In the genomic region with DNA sequence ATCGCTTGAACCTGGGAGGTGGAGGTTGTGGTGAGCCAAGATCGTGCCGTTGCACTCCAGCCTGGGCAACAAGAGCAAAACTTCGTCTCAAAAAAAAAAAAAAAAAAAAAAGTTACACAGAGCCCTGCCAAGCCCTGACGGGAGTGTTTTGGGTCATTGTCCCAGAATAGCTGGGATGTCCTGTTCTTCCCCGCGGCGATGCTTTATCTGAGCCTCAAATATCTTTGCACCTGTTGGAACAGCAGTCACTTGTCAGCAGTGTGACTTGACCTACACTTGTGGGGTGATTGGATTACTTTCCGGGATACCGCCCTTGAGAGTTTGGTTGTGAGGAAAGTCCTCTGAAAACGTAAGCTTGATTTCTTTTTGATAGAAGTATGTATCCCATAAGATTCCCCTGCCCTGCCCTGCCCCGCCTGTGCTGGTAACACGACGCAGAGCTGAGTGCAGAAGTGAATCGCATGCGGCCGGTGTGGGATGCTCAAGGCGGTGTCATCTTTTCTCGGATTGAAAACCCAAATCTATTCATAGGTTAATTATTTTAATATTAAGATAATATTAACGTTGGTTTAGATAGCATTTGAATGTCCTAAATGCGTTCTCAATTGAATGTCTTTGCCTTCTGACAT, we compare ENCODE assay signal across 1 cellular context.
TF ChIP-seq lines count a peak whose summit lies in the region.

No MANE protein-coding gene starts in this region.

TF ChIP-seq in GM23338, 12 proteins besides CTCF, POLR2A, EP300 and RAD21:
- TF ChIP-seq, protein P1, sequence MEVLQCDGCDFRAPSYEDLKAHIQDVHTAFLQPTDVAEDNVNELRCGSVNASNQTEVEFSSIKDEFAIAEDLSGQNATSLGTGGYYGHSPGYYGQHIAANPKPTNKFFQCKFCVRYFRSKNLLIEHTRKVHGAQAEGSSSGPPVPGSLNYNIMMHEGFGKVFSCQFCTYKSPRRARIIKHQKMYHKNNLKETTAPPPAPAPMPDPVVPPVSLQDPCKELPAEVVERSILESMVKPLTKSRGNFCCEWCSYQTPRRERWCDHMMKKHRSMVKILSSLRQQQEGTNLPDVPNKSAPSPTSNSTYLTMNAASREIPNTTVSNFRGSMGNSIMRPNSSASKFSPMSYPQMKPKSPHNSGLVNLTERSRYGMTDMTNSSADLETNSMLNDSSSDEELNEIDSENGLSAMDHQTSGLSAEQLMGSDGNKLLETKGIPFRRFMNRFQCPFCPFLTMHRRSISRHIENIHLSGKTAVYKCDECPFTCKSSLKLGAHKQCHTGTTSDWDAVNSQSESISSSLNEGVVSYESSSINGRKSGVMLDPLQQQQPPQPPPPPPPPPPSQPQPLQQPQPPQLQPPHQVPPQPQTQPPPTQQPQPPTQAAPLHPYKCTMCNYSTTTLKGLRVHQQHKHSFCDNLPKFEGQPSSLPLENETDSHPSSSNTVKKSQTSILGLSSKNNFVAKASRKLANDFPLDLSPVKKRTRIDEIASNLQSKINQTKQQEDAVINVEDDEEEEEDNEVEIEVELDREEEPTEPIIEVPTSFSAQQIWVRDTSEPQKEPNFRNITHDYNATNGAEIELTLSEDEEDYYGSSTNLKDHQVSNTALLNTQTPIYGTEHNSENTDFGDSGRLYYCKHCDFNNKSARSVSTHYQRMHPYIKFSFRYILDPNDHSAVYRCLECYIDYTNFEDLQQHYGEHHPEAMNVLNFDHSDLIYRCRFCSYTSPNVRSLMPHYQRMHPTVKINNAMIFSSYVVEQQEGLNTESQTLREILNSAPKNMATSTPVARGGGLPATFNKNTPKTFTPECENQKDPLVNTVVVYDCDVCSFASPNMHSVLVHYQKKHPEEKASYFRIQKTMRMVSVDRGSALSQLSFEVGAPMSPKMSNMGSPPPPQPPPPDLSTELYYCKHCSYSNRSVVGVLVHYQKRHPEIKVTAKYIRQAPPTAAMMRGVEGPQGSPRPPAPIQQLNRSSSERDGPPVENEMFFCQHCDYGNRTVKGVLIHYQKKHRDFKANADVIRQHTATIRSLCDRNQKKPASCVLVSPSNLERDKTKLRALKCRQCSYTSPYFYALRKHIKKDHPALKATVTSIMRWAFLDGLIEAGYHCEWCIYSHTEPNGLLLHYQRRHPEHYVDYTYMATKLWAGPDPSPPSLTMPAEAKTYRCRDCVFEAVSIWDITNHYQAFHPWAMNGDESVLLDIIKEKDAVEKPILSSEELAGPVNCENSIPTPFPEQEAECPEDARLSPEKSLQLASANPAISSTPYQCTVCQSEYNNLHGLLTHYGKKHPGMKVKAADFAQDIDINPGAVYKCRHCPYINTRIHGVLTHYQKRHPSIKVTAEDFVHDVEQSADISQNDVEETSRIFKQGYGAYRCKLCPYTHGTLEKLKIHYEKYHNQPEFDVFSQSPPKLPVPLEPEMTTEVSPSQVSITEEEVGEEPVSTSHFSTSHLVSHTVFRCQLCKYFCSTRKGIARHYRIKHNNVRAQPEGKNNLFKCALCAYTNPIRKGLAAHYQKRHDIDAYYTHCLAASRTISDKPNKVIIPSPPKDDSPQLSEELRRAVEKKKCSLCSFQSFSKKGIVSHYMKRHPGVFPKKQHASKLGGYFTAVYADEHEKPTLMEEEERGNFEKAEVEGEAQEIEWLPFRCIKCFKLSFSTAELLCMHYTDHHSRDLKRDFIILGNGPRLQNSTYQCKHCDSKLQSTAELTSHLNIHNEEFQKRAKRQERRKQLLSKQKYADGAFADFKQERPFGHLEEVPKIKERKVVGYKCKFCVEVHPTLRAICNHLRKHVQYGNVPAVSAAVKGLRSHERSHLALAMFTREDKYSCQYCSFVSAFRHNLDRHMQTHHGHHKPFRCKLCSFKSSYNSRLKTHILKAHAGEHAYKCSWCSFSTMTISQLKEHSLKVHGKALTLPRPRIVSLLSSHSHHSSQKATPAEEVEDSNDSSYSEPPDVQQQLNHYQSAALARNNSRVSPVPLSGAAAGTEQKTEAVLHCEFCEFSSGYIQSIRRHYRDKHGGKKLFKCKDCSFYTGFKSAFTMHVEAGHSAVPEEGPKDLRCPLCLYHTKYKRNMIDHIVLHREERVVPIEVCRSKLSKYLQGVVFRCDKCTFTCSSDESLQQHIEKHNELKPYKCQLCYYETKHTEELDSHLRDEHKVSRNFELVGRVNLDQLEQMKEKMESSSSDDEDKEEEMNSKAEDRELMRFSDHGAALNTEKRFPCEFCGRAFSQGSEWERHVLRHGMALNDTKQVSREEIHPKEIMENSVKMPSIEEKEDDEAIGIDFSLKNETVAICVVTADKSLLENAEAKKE (CRISPR knock-in tag; IDR thresholded peaks at IDR 0.05): no peak
- TF ChIP-seq ZNF114 (CRISPR knock-in tag; IDR thresholded peaks at IDR 0.05) (no peak), POLR2AphosphoS5 (IDR thresholded peaks at IDR 0.05; ENCODE audit: low read depth) (no peak), NANOG (IDR thresholded peaks at IDR 0.05; ENCODE audit: borderline replicate concordance) (no peak), STAT1 (IDR thresholded peaks at IDR 0.05; ENCODE audit: unreplicated experiment) (no peak), ZNF331 (CRISPR knock-in tag; IDR thresholded peaks at IDR 0.05; ENCODE audit: low read depth) (no peak), EZH2 (IDR thresholded peaks at IDR 0.05; ENCODE audit: low read depth, unreplicated experiment) (no peak)
- TF ChIP-seq, protein P2, sequence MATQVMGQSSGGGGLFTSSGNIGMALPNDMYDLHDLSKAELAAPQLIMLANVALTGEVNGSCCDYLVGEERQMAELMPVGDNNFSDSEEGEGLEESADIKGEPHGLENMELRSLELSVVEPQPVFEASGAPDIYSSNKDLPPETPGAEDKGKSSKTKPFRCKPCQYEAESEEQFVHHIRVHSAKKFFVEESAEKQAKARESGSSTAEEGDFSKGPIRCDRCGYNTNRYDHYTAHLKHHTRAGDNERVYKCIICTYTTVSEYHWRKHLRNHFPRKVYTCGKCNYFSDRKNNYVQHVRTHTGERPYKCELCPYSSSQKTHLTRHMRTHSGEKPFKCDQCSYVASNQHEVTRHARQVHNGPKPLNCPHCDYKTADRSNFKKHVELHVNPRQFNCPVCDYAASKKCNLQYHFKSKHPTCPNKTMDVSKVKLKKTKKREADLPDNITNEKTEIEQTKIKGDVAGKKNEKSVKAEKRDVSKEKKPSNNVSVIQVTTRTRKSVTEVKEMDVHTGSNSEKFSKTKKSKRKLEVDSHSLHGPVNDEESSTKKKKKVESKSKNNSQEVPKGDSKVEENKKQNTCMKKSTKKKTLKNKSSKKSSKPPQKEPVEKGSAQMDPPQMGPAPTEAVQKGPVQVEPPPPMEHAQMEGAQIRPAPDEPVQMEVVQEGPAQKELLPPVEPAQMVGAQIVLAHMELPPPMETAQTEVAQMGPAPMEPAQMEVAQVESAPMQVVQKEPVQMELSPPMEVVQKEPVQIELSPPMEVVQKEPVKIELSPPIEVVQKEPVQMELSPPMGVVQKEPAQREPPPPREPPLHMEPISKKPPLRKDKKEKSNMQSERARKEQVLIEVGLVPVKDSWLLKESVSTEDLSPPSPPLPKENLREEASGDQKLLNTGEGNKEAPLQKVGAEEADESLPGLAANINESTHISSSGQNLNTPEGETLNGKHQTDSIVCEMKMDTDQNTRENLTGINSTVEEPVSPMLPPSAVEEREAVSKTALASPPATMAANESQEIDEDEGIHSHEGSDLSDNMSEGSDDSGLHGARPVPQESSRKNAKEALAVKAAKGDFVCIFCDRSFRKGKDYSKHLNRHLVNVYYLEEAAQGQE (IDR thresholded peaks at IDR 0.05; ENCODE audit: unreplicated experiment): no peak
